ENCODE assay signal across 11 cellular contexts in the genomic region with DNA sequence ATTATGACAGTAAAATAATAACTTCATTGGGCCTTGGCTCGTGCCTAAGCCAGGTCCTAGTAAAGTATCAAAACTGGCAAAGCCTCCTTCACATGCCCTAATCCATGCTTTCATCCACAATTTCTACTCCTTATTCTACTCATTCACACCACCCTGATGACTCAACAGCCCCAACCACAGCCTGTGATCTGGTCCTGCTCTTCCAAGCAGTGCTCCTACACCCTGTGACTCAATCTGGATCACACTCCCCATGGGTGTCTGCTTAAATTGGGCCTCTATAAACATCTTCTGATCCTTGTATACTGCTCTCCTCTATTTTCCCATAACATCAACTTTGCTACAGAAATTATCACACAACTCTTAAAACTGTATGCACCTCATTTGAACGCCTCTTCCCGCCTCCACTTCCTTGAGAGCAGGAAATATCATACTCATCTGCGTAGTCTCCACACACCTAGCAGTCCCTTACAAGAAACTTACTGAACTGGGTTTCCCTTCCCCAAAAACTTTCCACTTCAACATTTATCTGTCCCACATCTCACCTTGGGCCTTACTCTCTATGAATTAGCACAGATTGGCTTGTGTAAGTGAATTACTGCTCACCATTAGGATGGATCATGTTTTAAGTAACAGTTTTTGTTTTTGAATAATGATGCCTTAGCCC. TPM values are rescaled to one million over a fixed set of nuclear protein-coding genes. Genes with fewer than 3 reads are reported as not detected.
DNase-seq lines count a peak whose midpoint lies in the region; ATAC-seq and TF ChIP-seq lines count a peak whose summit lies in the region.
"Had no signal": no experiment of that assay in that cellular context is flagged by ENCODE, and none has a peak within 500 bp of the region (broad histone marks: within the 10 kb centered on the region; RNA-seq: fewer than 3 reads in every experiment).

No MANE protein-coding gene starts in this region.

- no peak overlapping the region for H3K4me3 ChIP-seq in fibroblast of mammary gland (ENCODE audit: control insufficient read depth, low read depth, low read length)

- no peak for TF ChIP-seq CTCF in fibroblast of mammary gland (conservative IDR thresholded peaks at IDR 0.05; ENCODE audit: control insufficient read depth, insufficient read depth, low read depth, low read length)

- ATAC-seq in GM21360 (IDR thresholded peaks at IDR 0.05; ENCODE audit: unreplicated experiment): no peak

- DNase-seq in stimulated activated naive CD4-positive, alpha-beta T cell treated with Interleukin-2 at 50 U/mL for 16 hours (lab: John Stamatoyannopoulos, UW): peak; percentile 10
- no peak for DNase-seq in stimulated activated naive CD4-positive, alpha-beta T cell (lab: John Stamatoyannopoulos, UW)
- DNase-seq in NCI-H226 (peak; percentile 65), fibroblast of mammary gland (ENCODE audit: low read depth) (peak; percentile 88), NCI-H1436 treated with DMSO at 0.1 percent for 48 hours (lab: John Stamatoyannopoulos, UW) (no peak), NCI-H2107 treated with DMSO at 0.1 percent for 48 hours (lab: John Stamatoyannopoulos, UW; ENCODE audit: unreplicated experiment) (no peak), ureter (ENCODE audit: low spot score) (no peak)
- DNase-seq: activated CD8-positive, alpha-beta memory T cell treated with anti-CD3 and anti-CD28 coated beads for 24 hours; CD4-positive, CD25-positive, alpha-beta regulatory T cell; retina had no signal

RNA-seq across cellular contexts. Expression of gene GTF3C3, which starts 15.9 kb away (rescaled TPM):
- total RNA-seq in ureter: 38.3 TPM

RNA-seq across cellular contexts. Expression of gene C2orf66, which starts 25.6 kb away (rescaled TPM):
- 1.0 TPM for total RNA-seq in ureter
- total RNA-seq: CD4-positive, CD25-positive, alpha-beta regulatory T cell had no signal

Comparison
In these comparisons a context has a peak if more than half of its experiments do, and no peak if none do; other contexts are left out.
1. DNase-seq: peak in stimulated activated naive CD4-positive, alpha-beta T cell treated with Interleukin-2 at 50 U/mL for 16 hours (single experiment), NCI-H226 (single experiment) and fibroblast of mammary gland (single experiment); none in stimulated activated naive CD4-positive, alpha-beta T cell (0 of 6), NCI-H1436 treated with DMSO at 0.1 percent for 48 hours (single experiment), NCI-H2107 treated with DMSO at 0.1 percent for 48 hours (single experiment) and ureter (single experiment).